ENCODE assay signal across 22 cellular contexts in the genomic region with DNA sequence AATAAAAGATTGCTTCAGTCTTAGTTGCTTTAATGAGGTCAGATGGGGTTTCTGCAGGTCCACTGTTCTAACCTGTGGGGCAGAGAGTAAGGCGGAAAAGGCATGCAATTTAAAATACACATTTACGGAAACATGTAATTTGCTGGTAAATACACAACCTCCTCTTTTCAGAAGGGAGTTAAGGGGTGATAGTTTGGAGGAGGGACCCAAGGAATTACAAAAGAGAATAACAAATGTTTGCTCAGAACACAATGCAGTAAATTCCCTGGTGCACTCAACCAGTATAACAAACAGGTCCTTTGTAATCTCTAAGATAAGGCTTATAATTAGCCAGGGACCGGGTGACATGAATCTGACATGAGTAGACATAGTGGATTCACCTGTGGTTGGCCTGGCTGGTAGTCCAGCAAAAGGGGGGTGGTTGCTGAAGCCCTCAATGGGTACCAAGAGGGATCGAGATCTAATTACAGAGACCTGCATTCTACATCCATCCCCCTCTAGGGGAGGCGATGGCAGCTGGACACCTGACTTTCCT.
DNase-seq lines count a peak whose midpoint lies in the region; ATAC-seq and TF ChIP-seq lines count a peak whose summit lies in the region.
"Had no signal": no experiment of that assay in that cellular context is flagged by ENCODE, and none has a peak within 500 bp of the region (broad histone marks: within the 10 kb centered on the region; RNA-seq: fewer than 3 reads in every experiment).

No MANE protein-coding gene starts in this region.

- H3K9me3 Mint-ChIP-seq in progenitor cell of endocrine pancreas (ENCODE audit: low read depth): no peaks in the 10 kb centered on the region
- H3K9me3 Mint-ChIP-seq: activated T-cell treated with anti-CD3 and anti-CD28 coated beads, Interleukin-2, amount 50 U/mL, for 4 hours; stimulated activated naive CD8-positive, alpha-beta T cell treated with anti-CD3 and anti-CD28 coated beads, Interleukin-15, amount 100 ng/mL, for 72 hours had no signal

- H3K4me3 ChIP-seq in body of pancreas: no peak overlapping the region
- H3K4me3 ChIP-seq: cardiac muscle cell, right atrium auricular region, tibial nerve had no signal

- H3K27ac Mint-ChIP-seq in progenitor cell of endocrine pancreas: no peak overlapping the region
- H3K27ac Mint-ChIP-seq: stimulated activated naive CD8-positive, alpha-beta T cell treated with anti-CD3 and anti-CD28 coated beads, Interleukin-15, amount 100 ng/mL, for 72 hours had no signal

- 42 to 51% methylated on average over 4 to 5 of the region's 5 CpGs for WGBS in body of pancreas, 2 donors

- H3K4me1 Mint-ChIP-seq in progenitor cell of endocrine pancreas (ENCODE audit: low read depth): peaks cover 33% of the 10 kb centered on the region

- TF ChIP-seq CTCF in body of pancreas (IDR thresholded peaks at IDR 0.05) (no peak), progenitor cell of endocrine pancreas (IDR thresholded peaks at IDR 0.05; ENCODE audit: unreplicated experiment) (no peak)

- no peaks in the 10 kb centered on the region for H3K36me3 Mint-ChIP-seq in progenitor cell of endocrine pancreas (ENCODE audit: insufficient read depth)

- H3K9me3 ChIP-seq in body of pancreas: no peaks in the 10 kb centered on the region
- H3K9me3 ChIP-seq: right atrium auricular region, tibial nerve had no signal

- peak; percentile 18 for DNase-seq in NCI-H1105 treated with DMSO at 0.1 percent for 48 hours (lab: John Stamatoyannopoulos, UW)
- no peak for DNase-seq in NCI-H1105 (lab: John Stamatoyannopoulos, UW)
- DNase-seq in NCI-H2029 (lab: John Stamatoyannopoulos, UW): peak; percentile 73
- DNase-seq in body of pancreas: no peak
- no peak for DNase-seq in progenitor cell of endocrine pancreas (ENCODE audit: low spot score, unreplicated experiment)
- DNase-seq in posterior vena cava (ENCODE audit: low spot score): no peak
- DNase-seq: activated naive CD4-positive, alpha-beta T cell; activated T-cell treated with anti-CD3 and anti-CD28 coated beads, Interleukin-2, amount 50 U/mL, for 4 hours; amniotic stem cell; IMR-90; mammary epithelial cell; NCI-H1694 treated with DMSO at 0.1 percent for 48 hours; NCI-H510A; stimulated activated CD4-positive, alpha-beta T cell treated with anti-CD3 and anti-CD28 coated beads, Interleukin-12 subunit alpha, Interleukin-12 subunit beta, amount 100 ng/mL, for 4 hours; stimulated activated CD4-positive, alpha-beta T cell treated with anti-CD3 and anti-CD28 coated beads, Interleukin-4, amount 100 ng/mL, for 4 hours; stimulated activated naive CD8-positive, alpha-beta T cell treated with anti-CD3 and anti-CD28 coated beads, Interleukin-15, amount 100 ng/mL, for 72 hours had no signal

- H3K27me3 ChIP-seq in body of pancreas: no peaks in the 10 kb centered on the region
- H3K27me3 ChIP-seq: right atrium auricular region had no signal

- TF ChIP-seq POLR2A in body of pancreas (IDR thresholded peaks at IDR 0.05): no peak

- no peaks in the 10 kb centered on the region for H3K36me3 ChIP-seq in body of pancreas (replicated peaks in 1 of 2; ENCODE audit: insufficient read depth in 1 of 2, low read depth in 2 of 2)
- H3K36me3 ChIP-seq: cardiac muscle cell, right atrium auricular region, tibial nerve had no signal

- H3K27me3 Mint-ChIP-seq in progenitor cell of endocrine pancreas: peaks cover 59% of the 10 kb centered on the region

- intact Hi-C loops in body of pancreas (cut with DNase I): no loop called here
- intact Hi-C loops in posterior vena cava (cut with DNase I): no loop called here

- ATAC-seq in body of pancreas (no peak), GM18498 (IDR thresholded peaks at IDR 0.05; ENCODE audit: unreplicated experiment) (no peak), GM21515 (IDR thresholded peaks at IDR 0.05; ENCODE audit: unreplicated experiment) (no peak)
- ATAC-seq: activated T-cell treated with anti-CD3 and anti-CD28 coated beads, Interleukin-2, amount 50 U/mL, for 4 hours; stimulated activated naive CD8-positive, alpha-beta T cell treated with anti-CD3 and anti-CD28 coated beads, Interleukin-15, amount 100 ng/mL, for 72 hours had no signal

- H3K4me1 ChIP-seq in body of pancreas: peaks cover 47% of the 10 kb centered on the region

- peak overlapping the region; percentile 9 for H3K4me3 Mint-ChIP-seq in progenitor cell of endocrine pancreas (ENCODE audit: low read depth)
- H3K4me3 Mint-ChIP-seq: activated T-cell treated with anti-CD3 and anti-CD28 coated beads, Interleukin-2, amount 50 U/mL, for 4 hours; stimulated activated naive CD8-positive, alpha-beta T cell treated with anti-CD3 and anti-CD28 coated beads, Interleukin-15, amount 100 ng/mL, for 72 hours had no signal

- peak overlapping the region; percentile 49 to 88 (median 80) for H3K27ac ChIP-seq in body of pancreas
- H3K27ac ChIP-seq: cardiac muscle cell, HL-60, right atrium auricular region, tibial nerve had no signal

Comparison
In these comparisons a context has a peak if more than half of its experiments do, and no peak if none do; other contexts are left out.
1. DNase-seq: peak in NCI-H1105 treated with DMSO at 0.1 percent for 48 hours (single experiment) and NCI-H2029 (single experiment); none in NCI-H1105 (single experiment), body of pancreas (0 of 4), progenitor cell of endocrine pancreas (single experiment) and posterior vena cava (single experiment).